ENCODE assay signal across 22 cellular contexts in the genomic region with DNA sequence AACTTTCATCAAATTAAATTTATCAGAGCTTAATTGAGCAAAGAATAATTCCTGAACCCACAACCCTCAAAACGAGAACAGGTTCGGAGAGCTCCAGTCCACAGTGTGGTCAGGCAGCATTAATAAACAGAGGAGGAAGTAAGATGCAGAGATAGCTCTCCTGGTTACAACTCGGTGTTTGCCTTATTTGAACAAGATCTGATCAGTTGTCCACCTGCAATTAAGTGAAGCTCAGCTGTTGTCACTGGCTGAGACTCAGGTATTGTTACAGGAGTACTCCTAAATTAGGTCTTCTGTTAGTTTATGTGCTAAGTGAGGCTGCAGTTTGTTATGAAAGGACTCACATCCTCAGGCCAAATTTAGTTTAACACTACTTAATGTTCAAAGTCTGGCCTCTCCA.
DNase-seq lines count a peak whose midpoint lies in the region; ATAC-seq, FAIRE-seq and TF ChIP-seq lines count a peak whose summit lies in the region.
"Had no signal": no experiment of that assay in that cellular context is flagged by ENCODE, and none has a peak within 500 bp of the region (broad histone marks: within the 10 kb centered on the region; RNA-seq: fewer than 3 reads in every experiment).

No MANE protein-coding gene starts in this region.

- H2AFZ ChIP-seq in GM12878 (ENCODE audit: control insufficient read depth, low read depth, low read length), result no peak overlapping the region

- H3K4me3 ChIP-seq in GM12878, result no peak overlapping the region
- H3K4me3 ChIP-seq: adrenal gland, breast epithelium, HAP-1, testis had no signal

- POLR2A ChIA-PET in GM12878 (lab: Charles Lee), result interaction anchor here (0.7 kb wide), 1 partner anchor 178 kb away, joined by 3 read pairs; no protein-coding TSS in a partner anchor

- TF ChIP-seq RAD21 in GM12878 (IDR thresholded peaks at IDR 0.05; ENCODE audit: insufficient read depth, low read depth, low read length), result no peak

- in situ Hi-C loops in GM12878 (cut with MboI), result no loop called here

- TF ChIP-seq POLR2A in GM12892 (IDR thresholded peaks at IDR 0.05; ENCODE audit: low read depth, low read length), result no peak
- TF ChIP-seq POLR2A in GM12878 (IDR thresholded peaks at IDR 0.05; ENCODE audit: low read depth, low read length), result no peak

- H3K36me3 ChIP-seq in GM12878 (ENCODE audit: control insufficient read depth in 2 of 2, insufficient read depth in 2 of 2, low read length in 1 of 2), result no peaks in the 10 kb centered on the region
- H3K36me3 ChIP-seq: adrenal gland, breast epithelium, HAP-1 had no signal

- RAD21 ChIA-PET in GM12878 (lab: Charles Lee; ENCODE audit: unreplicated experiment), result interaction anchor here (0.8 to 5.6 kb wide), 13 partner anchors 14 to 304 kb away, joined by 3 to 31 read pairs (median 5); no protein-coding TSS in a partner anchor

- intact Hi-C loops in GM12878 (cut with micrococcal nuclease; ENCODE audit: unreplicated experiment), result loop anchor here (5.0 kb wide), 9 partner anchors 55 to 685 kb away; no protein-coding TSS in a partner anchor

- SMC1A ChIA-PET in GM12878 (lab: Charles Lee; ENCODE audit: uncharacterized antibody, unreplicated experiment), result interaction anchor here (0.7 to 3.6 kb wide), 21 partner anchors 8 to 460 kb away, joined by 3 to 37 read pairs (median 5); no protein-coding TSS in a partner anchor

- TF ChIP-seq CTCF in C4-2B (conservative IDR thresholded peaks at IDR 0.05) (no peak), GM12878 (IDR thresholded peaks at IDR 0.05 in 2 of 3, conservative IDR thresholded peaks at IDR 0.05 in 1 of 3; ENCODE audit: control insufficient read depth in 2 of 3, extremely low read depth in 1 of 3, insufficient read depth in 1 of 3, low read depth in 3 of 3, low read length in 3 of 3) (no peak)

- no peak overlapping the region for H3K9ac ChIP-seq in GM12878 (ENCODE audit: control insufficient read depth, insufficient read depth, low read length)

- no TSS peak for BruUV-seq in GM12878 (replicated peaks; lab: Mats Ljungman, UMichigan)

- no peaks in the 10 kb centered on the region for H4K20me1 ChIP-seq in GM12878 (ENCODE audit: control insufficient read depth, insufficient read depth)

- peak; percentile 17 for FAIRE-seq in GM12892 (lab: Jason Lieb, UNC)
- no peak for FAIRE-seq in GM12878 (lab: Jason Lieb, UNC)
- FAIRE-seq: keratinocyte had no signal

- H3K27me3 ChIP-seq in GM12878 (replicated peaks in 1 of 2; ENCODE audit: control insufficient read depth in 2 of 2, insufficient read depth in 2 of 2, low read length in 1 of 2), result no peaks in the 10 kb centered on the region
- H3K27me3 ChIP-seq: adrenal gland, breast epithelium, testis had no signal

- H3K79me2 ChIP-seq in GM12878 (ENCODE audit: control insufficient read depth, insufficient read depth, low read length), result no peaks in the 10 kb centered on the region

- DNase-seq in GM12892 (ENCODE audit: insufficient read length), result no peak
- peak; percentile 11 for DNase-seq in NCI-H345 treated with DMSO at 0.1 percent for 48 hours (lab: John Stamatoyannopoulos, UW; ENCODE audit: unreplicated experiment)
- DNase-seq in GM12878 (ENCODE audit: low read depth, low spot score), result no peak
- DNase-seq in SW480 (ENCODE audit: low spot score), result no peak
- DNase-seq: activated CD4-positive, alpha-beta T cell treated with anti-CD3 and anti-CD28 coated beads, Interleukin-2, amount 10 ng/mL, durations not matched to agents 24 days and 14 days; activated effector memory CD4-positive, alpha-beta T cell treated with anti-CD3 and anti-CD28 coated beads, Interleukin-2, amount 50 U/mL, for 16 hours; adrenal gland; CD8-positive, alpha-beta T cell; EL; hippocampal formation; NCI-H187 treated with DMSO at 0.1 percent for 48 hours; occipital lobe; right cardiac atrium; stimulated activated CD4-positive, alpha-beta T cell treated with anti-CD3 and anti-CD28 coated beads, Interleukin-15, amount 100 ng/mL, for 24 hours; testis had no signal

- no peak overlapping the region for H3K4me2 ChIP-seq in GM12878 (ENCODE audit: control insufficient read depth, insufficient read depth)

- H3K4me1 ChIP-seq in GM12878 (ENCODE audit: control insufficient read depth, insufficient read depth, low read length), result no peaks in the 10 kb centered on the region
- H3K4me1 ChIP-seq: breast epithelium, HAP-1, testis had no signal

- peak; percentile 39 for ATAC-seq in GM12878
- ATAC-seq in GM19452 (IDR thresholded peaks at IDR 0.05; ENCODE audit: unreplicated experiment), result no peak
- ATAC-seq in GM21367 (IDR thresholded peaks at IDR 0.05; ENCODE audit: unreplicated experiment), result no peak
- no peak for ATAC-seq in GM19351 (IDR thresholded peaks at IDR 0.05; ENCODE audit: unreplicated experiment)
- ATAC-seq: CD8-positive, alpha-beta T cell had no signal

- H3K27ac ChIP-seq in C4-2B (peak overlapping the region; percentile 89; the same call in 1 of the 2 replicates), GM12878 (ENCODE audit: control insufficient read depth, insufficient read depth) (no peak overlapping the region)
- H3K27ac ChIP-seq: adrenal gland, breast epithelium, testis had no signal

- WGBS in GM12878 (ENCODE audit: insufficient coverage, insufficient replicate concordance, low lambda C conversion rate, missing lambda C conversion rate), result 12% methylated on average over 3 of the region's 3 CpGs

- CTCF ChIA-PET in GM12878 (lab: Yijun Ruan, JAX), result interaction anchor here (0.6 to 6.9 kb wide), 24 partner anchors 8 to 1148 kb away, joined by 3 to 48 read pairs (median 4); no protein-coding TSS in a partner anchor

- TF ChIP-seq EP300 in GM12878 (IDR thresholded peaks at IDR 0.05; ENCODE audit: borderline replicate concordance in 1 of 2, control insufficient read depth in 1 of 2, low read depth in 2 of 2, low read length in 2 of 2), result no peak

- H3K9me3 ChIP-seq in GM12878 (replicated peaks; ENCODE audit: control insufficient read depth, insufficient read depth, low read length), result no peaks in the 10 kb centered on the region
- H3K9me3 ChIP-seq: adrenal gland, breast epithelium, HAP-1, testis had no signal

TF ChIP-seq in GM12878, 131 proteins besides CTCF, POLR2A, EP300 and RAD21:
- TF ChIP-seq RUNX3 (IDR thresholded peaks at IDR 0.05; ENCODE audit: low read length) (peak; percentile 6; the same call in 1 of the 2 replicates), NR2F1 (conservative IDR thresholded peaks at IDR 0.05) (no peak)
